In the genomic region with DNA sequence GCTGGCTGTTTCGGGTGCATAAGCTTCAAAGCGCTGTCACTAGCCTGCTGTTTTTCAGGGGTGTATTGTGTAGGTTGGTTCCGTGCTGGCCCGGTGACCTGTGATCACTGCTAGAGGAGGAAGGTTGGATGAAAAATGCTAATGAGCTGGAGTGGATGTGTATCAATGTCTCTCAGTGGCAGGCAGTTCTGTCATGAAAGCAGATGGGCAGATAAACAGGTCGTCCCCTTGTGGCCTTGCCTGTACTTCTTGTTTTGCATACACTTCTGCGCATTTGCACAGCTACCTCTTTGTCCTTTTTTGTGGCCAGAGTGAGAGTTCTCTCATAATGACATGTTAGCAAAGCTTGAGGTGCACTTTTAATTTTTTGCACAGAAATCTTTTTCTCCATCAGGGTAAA, we compare ENCODE assay signal across 11 cellular contexts. TPM values are rescaled to one million over a fixed set of nuclear protein-coding genes. Genes with fewer than 3 reads are reported as not detected.
DNase-seq lines count a peak whose midpoint lies in the region; ATAC-seq and TF ChIP-seq lines count a peak whose summit lies in the region.
"Had no signal": no experiment of that assay in that cellular context is flagged by ENCODE, and none has a peak within 500 bp of the region (broad histone marks: within the 10 kb centered on the region; RNA-seq: fewer than 3 reads in every experiment).

No MANE protein-coding gene starts in this region.

- no peak for DNase-seq in BE2C
- peak; percentile 16 for DNase-seq in GDM1 (lab: John Stamatoyannopoulos, UW)
- no peak for DNase-seq in activated CD8-positive, alpha-beta memory T cell treated with anti-CD3 and anti-CD28 coated beads for 24 hours
- DNase-seq in OCI-M2 (lab: John Stamatoyannopoulos, UW; ENCODE audit: unreplicated experiment) = no peak
- no peak for DNase-seq in body of pancreas
- DNase-seq in activated CD4-positive, alpha-beta T cell treated with anti-CD3 and anti-CD28 coated beads for 4 hours = no peak
- DNase-seq: NCI-H146, nucleus accumbens had no signal

- H3K27me3 Mint-ChIP-seq in brain = peaks cover 6% of the 10 kb centered on the region

- intact Hi-C loops in body of pancreas (cut with DNase I) = no loop called here

- H3K36me3 Mint-ChIP-seq in brain = peaks cover 16% of the 10 kb centered on the region

- no peaks in the 10 kb centered on the region for H3K4me1 ChIP-seq in BE2C
- H3K4me1 ChIP-seq in body of pancreas = peaks cover 87% of the 10 kb centered on the region

- peak overlapping the region; percentile 17 to 79 (median 46) for H3K4me3 Mint-ChIP-seq in brain
- H3K4me3 Mint-ChIP-seq: T-helper 1 cell treated with Interleukin-12 subunit alpha and Interleukin-12 subunit beta and Interleukin-4 antibody, amounts not matched to agents 30 μg/mL and 1 μg/mL, for 36 hours had no signal

- H3K4me1 Mint-ChIP-seq in brain = peaks cover 76% of the 10 kb centered on the region

- H3K9me3 ChIP-seq in BE2C (no peaks in the 10 kb centered on the region), body of pancreas (no peaks in the 10 kb centered on the region)

- no peak for TF ChIP-seq POLR2A in body of pancreas (IDR thresholded peaks at IDR 0.05)

- ATAC-seq in HG03442 (IDR thresholded peaks at IDR 0.05; ENCODE audit: unreplicated experiment) (peak; percentile 51), body of pancreas (no peak)

- no peak overlapping the region for H3K4me3 ChIP-seq in BE2C (ENCODE audit: low read depth, low read length)
- no peak overlapping the region for H3K4me3 ChIP-seq in body of pancreas

- peak overlapping the region in 1 of 4 donors; percentile 2 for H3K27ac ChIP-seq in body of pancreas

- H3K36me3 ChIP-seq in BE2C = no peaks in the 10 kb centered on the region
- no peaks in the 10 kb centered on the region for H3K36me3 ChIP-seq in body of pancreas (replicated peaks in 1 of 2; ENCODE audit: insufficient read depth in 1 of 2, low read depth in 2 of 2)

- peak overlapping the region; percentile 13 to 82 (median 68) for H3K27ac Mint-ChIP-seq in brain

- 45 to 53% methylated on average over 6 of the region's 6 CpGs for WGBS in body of pancreas, 2 donors

- no peaks in the 10 kb centered on the region for H3K27me3 ChIP-seq in BE2C
- H3K27me3 ChIP-seq in body of pancreas = no peaks in the 10 kb centered on the region

- TF ChIP-seq CTCF in BE2C (IDR thresholded peaks at IDR 0.05; ENCODE audit: low read depth, low read length) (peak; percentile 34), brain (conservative IDR thresholded peaks at IDR 0.05) (no peak), body of pancreas (IDR thresholded peaks at IDR 0.05) (no peak)

- H3K9me3 Mint-ChIP-seq in brain = no peaks in the 10 kb centered on the region
- H3K9me3 Mint-ChIP-seq: T-helper 1 cell treated with Interleukin-12 subunit alpha and Interleukin-12 subunit beta and Interleukin-4 antibody, amounts not matched to agents 30 μg/mL and 1 μg/mL, for 36 hours had no signal

RNA-seq across cellular contexts. Expression of gene SELENON, which starts 2.9 kb away (rescaled TPM):
- 19.0 TPM for polyA plus RNA-seq in BE2C (2012; ENCODE audit: insufficient read depth, insufficient read length, low read depth)
- polyA plus RNA-seq in brain (ENCODE audit: insufficient read depth, low read depth, low replicate concordance) = 118 TPM
- 10 to 100 TPM; 22.8 to 27.4 TPM for total RNA-seq in body of pancreas

RNA-seq across cellular contexts. Expression of gene MTFR1L, which starts 16.8 kb away (rescaled TPM):
- polyA plus RNA-seq in BE2C (2012; ENCODE audit: insufficient read depth, insufficient read length, low read depth) = 46.7 TPM
- 81.4 TPM for polyA plus RNA-seq in brain (ENCODE audit: insufficient read depth, low read depth, low replicate concordance)
- total RNA-seq in body of pancreas = 10 to 100 TPM; 39.7 to 56.4 TPM

RNA-seq across cellular contexts. Expression of gene AUNIP, which starts 56.3 kb away (rescaled TPM):
- 3.3 TPM for polyA plus RNA-seq in BE2C (2012; ENCODE audit: insufficient read depth, insufficient read length, low read depth)
- polyA plus RNA-seq in brain (ENCODE audit: insufficient read depth, low read depth, low replicate concordance) = 2.8 TPM
- not detected for total RNA-seq in body of pancreas
